ENCODE assay signal across 28 cellular contexts in the genomic region with DNA sequence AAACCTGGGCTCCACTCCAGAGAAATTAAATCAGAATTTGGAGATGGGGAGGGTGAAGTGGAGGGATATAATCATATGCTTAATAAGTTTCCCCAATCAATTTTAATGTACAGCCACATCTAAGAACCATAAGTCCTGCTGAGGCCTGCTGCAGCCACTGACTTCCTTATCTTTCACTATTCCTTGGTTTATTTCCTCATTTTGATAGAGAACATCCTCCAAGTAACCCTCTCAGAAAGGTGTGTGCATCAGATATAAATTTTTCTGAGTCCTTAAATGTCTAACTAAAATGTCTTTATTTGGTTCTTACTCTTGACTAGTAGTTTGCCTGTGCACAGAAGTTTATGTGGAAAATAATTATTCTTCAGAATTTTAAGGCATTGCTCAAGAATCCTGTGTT.
"Had no signal": no experiment of that assay in that cellular context is flagged by ENCODE, and none has a peak within 500 bp of the region (broad histone marks: within the 10 kb centered on the region; RNA-seq: fewer than 3 reads in every experiment).

No MANE protein-coding gene starts in this region.

- H3K4me3 ChIP-seq: adrenal gland, ascending aorta, cardiac muscle cell, coronary artery, dorsolateral prefrontal cortex, gastrocnemius medialis, stomach, thyroid gland, upper lobe of right lung had no signal

- H3K4me1 ChIP-seq: adrenal gland, ascending aorta, thyroid gland, upper lobe of right lung had no signal

- H3K27ac ChIP-seq: adrenal gland, ascending aorta, cardiac muscle cell, coronary artery, dorsolateral prefrontal cortex, gastrocnemius medialis, stomach, thyroid gland, upper lobe of right lung had no signal

- H3K36me3 ChIP-seq: adrenal gland, ascending aorta, cardiac muscle cell, gastrocnemius medialis, stomach, thyroid gland, upper lobe of right lung had no signal

- H3K9me3 ChIP-seq: adrenal gland, ascending aorta, gastrocnemius medialis, stomach, thyroid gland, upper lobe of right lung had no signal

- DNase-seq: activated CD4-positive, alpha-beta T cell treated with anti-CD3 and anti-CD28 coated beads for 4 hours; activated CD4-positive, alpha-beta T cell treated with anti-CD3 and anti-CD28 coated beads, Interleukin-2, amount 50 U/mL, for 4 hours; activated CD8-positive, alpha-beta memory T cell treated with anti-CD3 and anti-CD28 coated beads for 24 hours; activated effector memory CD4-positive, alpha-beta T cell treated with anti-CD3 and anti-CD28 coated beads, Interleukin-2, amount 50 U/mL, for 16 hours; activated naive CD4-positive, alpha-beta T cell treated with anti-CD3 and anti-CD28 coated beads for 36 hours; activated naive CD8-positive, alpha-beta T cell treated with anti-CD3 and anti-CD28 coated beads for 36 hours; adrenal gland; cerebellar nuclear complex; dorsolateral prefrontal cortex; effector memory CD4-positive, alpha-beta T cell; erythroblast; gastrocnemius medialis; hypothalamus; immature natural killer cell; kidney; left colon; mammary epithelial cell; posterior cingulate gyrus; right cardiac atrium; stimulated activated CD4-positive, alpha-beta T cell treated with anti-CD3 and anti-CD28 coated beads, Interleukin-15, amount 100 ng/mL, for 24 hours; stimulated activated CD4-positive, alpha-beta T cell treated with anti-CD3 and anti-CD28 coated beads, Interleukin-2, amount 100 ng/mL, for 24 hours; stimulated activated naive B cell treated with anti-CD40 and anti-IgM and Interleukin-4, amounts not matched to agents 10 μg/mL and 1 μg/mL and 100 μg/mL, for 72 hours; stomach; thyroid gland; upper lobe of right lung had no signal

- H3K27me3 ChIP-seq: adrenal gland, ascending aorta, cardiac muscle cell, dorsolateral prefrontal cortex, gastrocnemius medialis, stomach, thyroid gland, upper lobe of right lung had no signal
